17 cellular contexts compared by ENCODE assay signal in genomic region chr11:73205666-73206343, GRCh38. TPM values are rescaled to one million over a fixed set of nuclear protein-coding genes. Genes with fewer than 3 reads are reported as not detected.
DNase-seq lines count a peak whose midpoint lies in the region; ATAC-seq, FAIRE-seq and TF ChIP-seq lines count a peak whose summit lies in the region.
"Had no signal": no experiment of that assay in that cellular context is flagged by ENCODE, and none has a peak within 500 bp of the region (broad histone marks: within the 10 kb centered on the region; RNA-seq: fewer than 3 reads in every experiment).

No MANE protein-coding gene starts in this region.

- H3K4me3 Mint-ChIP-seq in chondrocyte (ENCODE audit: unreplicated experiment) = no peak overlapping the region
- H3K4me3 Mint-ChIP-seq: stimulated activated naive B cell treated with anti-CD40 and anti-IgM and Interleukin-4, amounts not matched to agents 10 μg/mL and 1 μg/mL and 100 μg/mL, for 72 hours had no signal

- no peaks in the 10 kb centered on the region for H4K20me1 ChIP-seq in BLaER1

- peaks cover 19% of the 10 kb centered on the region for H3K4me1 ChIP-seq in BLaER1
- H3K4me1 ChIP-seq in mucosa of descending colon (ENCODE audit: low read depth) = peaks cover 7% of the 10 kb centered on the region

- H3K27me3 Mint-ChIP-seq in chondrocyte (ENCODE audit: low read depth) = no peaks in the 10 kb centered on the region

- intact Hi-C loops in mucosa of descending colon (cut with DNase I, micrococcal nuclease) = no loop called here

- H3K4me1 Mint-ChIP-seq in chondrocyte (ENCODE audit: low read depth) = no peaks in the 10 kb centered on the region

- H3K36me3 ChIP-seq in BLaER1 = no peaks in the 10 kb centered on the region
- no peaks in the 10 kb centered on the region for H3K36me3 ChIP-seq in mucosa of descending colon (ENCODE audit: low read depth)
- H3K36me3 ChIP-seq: left lung had no signal

- peak; percentile 71 for ATAC-seq in mucosa of descending colon
- no peak for ATAC-seq in stimulated activated naive CD8-positive, alpha-beta T cell treated with anti-CD3 and anti-CD28 coated beads, Interleukin-15, Interleukin-2, amounts not matched to agents 100 U/mL and 50 U/mL, for 24 hours
- ATAC-seq: left lung; stimulated activated naive B cell treated with anti-CD40 and anti-IgM and Interleukin-4, amounts not matched to agents 10 μg/mL and 1 μg/mL and 100 μg/mL, for 72 hours had no signal

- H3K4me2 ChIP-seq in BLaER1 = 0 out of 2 replicates have a peak overlapping the region, but pooled peaks have one; percentile 72

- no peak overlapping the region for H3K27ac Mint-ChIP-seq in chondrocyte (ENCODE audit: unreplicated experiment)

- TF ChIP-seq CTCF in mucosa of descending colon (IDR thresholded peaks at IDR 0.05) (no peak), chondrocyte (IDR thresholded peaks at IDR 0.05) (no peak)

- no peaks in the 10 kb centered on the region for H3K27me3 ChIP-seq in BLaER1
- H3K27me3 ChIP-seq: left lung had no signal

- H3K9me3 Mint-ChIP-seq in chondrocyte (ENCODE audit: low read depth) = no peaks in the 10 kb centered on the region
- H3K9me3 Mint-ChIP-seq: stimulated activated naive B cell treated with anti-CD40 and anti-IgM and Interleukin-4, amounts not matched to agents 10 μg/mL and 1 μg/mL and 100 μg/mL, for 72 hours had no signal

- H3K9me3 ChIP-seq in BLaER1 (no peaks in the 10 kb centered on the region), mucosa of descending colon (no peaks in the 10 kb centered on the region)
- H3K9me3 ChIP-seq: left lung had no signal

- no peak overlapping the region for H3K9ac ChIP-seq in BLaER1

- no peaks in the 10 kb centered on the region for H3K36me3 Mint-ChIP-seq in chondrocyte (ENCODE audit: low read depth)
- H3K36me3 Mint-ChIP-seq: stimulated activated naive B cell treated with anti-CD40 and anti-IgM and Interleukin-4, amounts not matched to agents 10 μg/mL and 1 μg/mL and 100 μg/mL, for 72 hours had no signal

- H3K4me3 ChIP-seq in BLaER1 (no peak overlapping the region), mucosa of descending colon (no peak overlapping the region)
- H3K4me3 ChIP-seq: left lung had no signal

- FAIRE-seq in GM19239 (lab: Jason Lieb, UNC) (no peak), urothelium cell line (lab: Jason Lieb, UNC) (no peak)

- DNase-seq in NCI-H226 = peak; percentile 40
- DNase-seq in SKM-1 treated with dmso at 0.1 percent for 144 hours (lab: John Stamatoyannopoulos, UW; ENCODE audit: unreplicated experiment) = peak; percentile 78
- DNase-seq in mucosa of descending colon = no peak
- no peak for DNase-seq in GM19239 (ENCODE audit: insufficient read length, low spot score)
- DNase-seq in chondrocyte (ENCODE audit: low spot score) = no peak
- no peak for DNase-seq in stimulated activated naive CD8-positive, alpha-beta T cell treated with anti-CD3 and anti-CD28 coated beads, Interleukin-15, Interleukin-2, amounts not matched to agents 100 U/mL and 50 U/mL, for 24 hours
- DNase-seq in urothelium cell line (ENCODE audit: low spot score) = no peak
- DNase-seq: central memory CD4-positive, alpha-beta T cell; IMR-90; NCI-H1105 treated with DMSO at 0.1 percent for 48 hours; NCI-H345; stimulated activated CD4-positive, alpha-beta T cell treated with anti-CD3 and anti-CD28 coated beads, Interleukin-12 subunit alpha, Interleukin-12 subunit beta, amount 100 ng/mL, for 4 hours; stimulated activated naive B cell treated with anti-CD40 and anti-IgM and Interleukin-4, amounts not matched to agents 10 μg/mL and 1 μg/mL and 100 μg/mL, for 72 hours; T-helper 1 cell had no signal

- no peak overlapping the region for H3K27ac ChIP-seq in BLaER1
- H3K27ac ChIP-seq: VCaP had no signal

RNA-seq across cellular contexts. Expression of gene P2RY2, which starts 12.3 kb away (rescaled TPM):
- total RNA-seq in mucosa of descending colon (10 to 100 TPM in 2 of 3 donors, 1 to 10 TPM in 1; 7.6 to 20.6 (median 14.5) TPM), chondrocyte (0.32 TPM in 1 of 3 replicates, not detected in the others)
- total RNA-seq: IMR-90 had no signal

Comparison
In these comparisons a context has a peak if more than half of its experiments do, and no peak if none do; other contexts are left out.
1. DNase-seq: peak in NCI-H226 (single experiment) and SKM-1 treated with dmso at 0.1 percent for 144 hours (single experiment); none in mucosa of descending colon (0 of 3), GM19239 (single experiment), chondrocyte (single experiment), stimulated activated naive CD8-positive, alpha-beta T cell treated with anti-CD3 and anti-CD28 coated beads, Interleukin-15, Interleukin-2, amounts not matched to agents 100 U/mL and 50 U/mL, for 24 hours (single experiment) and urothelium cell line (single experiment).